ENCODE assay signal across 14 cellular contexts in genomic region chr11:47541070-47541469, GRCh38. TPM values are rescaled to one million over a fixed set of nuclear protein-coding genes. Genes with fewer than 3 reads are reported as not detected.
DNase-seq lines count a peak whose midpoint lies in the region; ATAC-seq and TF ChIP-seq lines count a peak whose summit lies in the region.
"Had no signal": no experiment of that assay in that cellular context is flagged by ENCODE, and none has a peak within 500 bp of the region (broad histone marks: within the 10 kb centered on the region; RNA-seq: fewer than 3 reads in every experiment).

No MANE protein-coding gene starts in this region.

- peak overlapping the region; percentile 0; the same call in 1 of the 2 replicates for H3K4me2 ChIP-seq in OCI-LY1 (ENCODE audit: low read length)

- DNase-seq in T-helper 2 cell treated with Interferon-gamma antibody and Interleukin-4, amounts not matched to agents 5 μg/mL and 100 μg/mL, for 36 hours (ENCODE audit: low spot score) = no peak
- DNase-seq in T-helper 2 cell (no peak), osteocyte (ENCODE audit: extremely low spot score, unreplicated experiment) (no peak), left colon (no peak), AG20443 (ENCODE audit: low spot score) (no peak)
- DNase-seq in central memory CD8-positive, alpha-beta T cell (ENCODE audit: low spot score in 2 of 2) = no peak
- DNase-seq: DMS53, NCI-H2227 treated with DMSO at 0.1 percent for 48 hours had no signal

- H3K27ac ChIP-seq in OCI-LY1 (ENCODE audit: low read depth, low read length, poor library complexity, severe bottlenecking) = peak overlapping the region; percentile 35

- peak; percentile 64 for ATAC-seq in central memory CD8-positive, alpha-beta T cell (replicated peaks; ENCODE audit: extremely low read depth, poor library complexity, severe bottlenecking)
- ATAC-seq in left colon (no peak), HG02763 (IDR thresholded peaks at IDR 0.05; ENCODE audit: unreplicated experiment) (no peak)

- H3K4me1 ChIP-seq in OCI-LY1 (ENCODE audit: insufficient read depth, low read length, severe bottlenecking) = peaks cover 50% of the 10 kb centered on the region

- H3K4me3 Mint-ChIP-seq in T-helper 2 cell treated with Interferon-gamma antibody and Interleukin-4, amounts not matched to agents 5 μg/mL and 100 μg/mL, for 36 hours = peak overlapping the region; percentile 8
- peak overlapping the region; percentile 66 for H3K4me3 Mint-ChIP-seq in central memory CD8-positive, alpha-beta T cell
- H3K4me3 Mint-ChIP-seq in osteocyte (ENCODE audit: unreplicated experiment) = no peak overlapping the region

- no peaks in the 10 kb centered on the region for H3K27me3 ChIP-seq in OCI-LY1 (ENCODE audit: insufficient read depth, low read length)
- H3K27me3 ChIP-seq: upper lobe of left lung had no signal

- no peak overlapping the region for H3K9ac ChIP-seq in OCI-LY1 (ENCODE audit: low read length)

- peaks cover 28% of the 10 kb centered on the region for H3K4me1 Mint-ChIP-seq in T-helper 2 cell treated with Interferon-gamma antibody and Interleukin-4, amounts not matched to agents 5 μg/mL and 100 μg/mL, for 36 hours (ENCODE audit: low read depth)
- H3K4me1 Mint-ChIP-seq in central memory CD8-positive, alpha-beta T cell = peaks cover 57% of the 10 kb centered on the region
- H3K4me1 Mint-ChIP-seq in osteocyte (ENCODE audit: unreplicated experiment) = peaks cover 33% of the 10 kb centered on the region

- TF ChIP-seq CTCF in OCI-LY1 (IDR thresholded peaks at IDR 0.05; ENCODE audit: low read length) = no peak
- no peak for TF ChIP-seq CTCF in osteocyte (IDR thresholded peaks at IDR 0.05)

- no peaks in the 10 kb centered on the region for H3K9me3 Mint-ChIP-seq in T-helper 2 cell treated with Interferon-gamma antibody and Interleukin-4, amounts not matched to agents 5 μg/mL and 100 μg/mL, for 36 hours
- H3K9me3 Mint-ChIP-seq in central memory CD8-positive, alpha-beta T cell = no peaks in the 10 kb centered on the region
- no peaks in the 10 kb centered on the region for H3K9me3 Mint-ChIP-seq in osteocyte (ENCODE audit: unreplicated experiment)

- no peaks in the 10 kb centered on the region for H3K9me2 ChIP-seq in OCI-LY1 (ENCODE audit: low read depth, low read length)

- intact Hi-C loops in left colon (cut with DNase I, micrococcal nuclease) = no loop called here

- no peaks in the 10 kb centered on the region for H3K27me3 Mint-ChIP-seq in T-helper 2 cell treated with Interferon-gamma antibody and Interleukin-4, amounts not matched to agents 5 μg/mL and 100 μg/mL, for 36 hours (ENCODE audit: low read depth)
- no peaks in the 10 kb centered on the region for H3K27me3 Mint-ChIP-seq in central memory CD8-positive, alpha-beta T cell
- no peaks in the 10 kb centered on the region for H3K27me3 Mint-ChIP-seq in osteocyte (ENCODE audit: unreplicated experiment)

- H4K20me1 ChIP-seq in OCI-LY1 (ENCODE audit: insufficient read depth, low read length) = peaks cover 3% of the 10 kb centered on the region; the same call in 1 of the 2 replicates

- H3K79me2 ChIP-seq in OCI-LY1 (ENCODE audit: insufficient read depth, low read length) = peaks cover 95% of the 10 kb centered on the region

- no peak overlapping the region for H3K4me3 ChIP-seq in OCI-LY1 (ENCODE audit: low read depth, low read length, poor library complexity, severe bottlenecking)
- H3K4me3 ChIP-seq: skin epidermis, upper lobe of left lung had no signal

- no peaks in the 10 kb centered on the region for H3F3A ChIP-seq in OCI-LY1 (ENCODE audit: insufficient read depth, low read length)

- H3K9me3 ChIP-seq in OCI-LY1 (ENCODE audit: low read length) = no peaks in the 10 kb centered on the region
- H3K9me3 ChIP-seq: upper lobe of left lung had no signal

- peaks cover 15% of the 10 kb centered on the region for H3K36me3 ChIP-seq in OCI-LY1 (ENCODE audit: insufficient read depth, low read length)

- H3K27ac Mint-ChIP-seq in T-helper 2 cell treated with Interferon-gamma antibody and Interleukin-4, amounts not matched to agents 5 μg/mL and 100 μg/mL, for 36 hours = peak overlapping the region; percentile 41
- H3K27ac Mint-ChIP-seq in central memory CD8-positive, alpha-beta T cell (ENCODE audit: low read depth) = peak overlapping the region; percentile 85
- peak overlapping the region; percentile 79 for H3K27ac Mint-ChIP-seq in osteocyte (ENCODE audit: unreplicated experiment)

- no peak overlapping the region for H2AFZ ChIP-seq in OCI-LY1 (ENCODE audit: low read length)

- peaks cover 26% of the 10 kb centered on the region for H3K36me3 Mint-ChIP-seq in T-helper 2 cell treated with Interferon-gamma antibody and Interleukin-4, amounts not matched to agents 5 μg/mL and 100 μg/mL, for 36 hours (ENCODE audit: low read depth)
- H3K36me3 Mint-ChIP-seq in central memory CD8-positive, alpha-beta T cell (ENCODE audit: insufficient read depth) = peaks cover 15% of the 10 kb centered on the region
- H3K36me3 Mint-ChIP-seq in osteocyte (ENCODE audit: unreplicated experiment) = no peaks in the 10 kb centered on the region

RNA-seq across cellular contexts. Expression of gene CELF1, which starts 11.9 kb away (rescaled TPM):
- 88.6 and 100 TPM in 2 replicates for total RNA-seq in osteocyte
- 10 to 100 TPM; 70.6 to 93.1 TPM for total RNA-seq in left colon

RNA-seq across cellular contexts. Expression of gene PTPMT1, which starts 24.3 kb away (rescaled TPM):
- total RNA-seq in osteocyte (49.3 and 50.3 TPM in 2 replicates), left colon (10 to 100 TPM; 28.9 to 29.5 TPM)

RNA-seq across cellular contexts. Expression of gene KBTBD4, which starts 37.7 kb away (rescaled TPM):
- total RNA-seq in osteocyte (19.7 and 19.8 TPM in 2 replicates), left colon (10 to 100 TPM; 11.7 to 14.9 TPM)

RNA-seq across cellular contexts. Expression of gene NDUFS3, which starts 37.8 kb away (rescaled TPM):
- total RNA-seq in osteocyte (102 and 105 TPM in 2 replicates), left colon (100 to 1,000 TPM; 180 to 246 TPM)

RNA-seq across cellular contexts. Expression of gene FAM180B, which starts 45.4 kb away (rescaled TPM):
- 0.32 and 0.52 TPM in 2 replicates for total RNA-seq in osteocyte
- total RNA-seq in left colon = under 1 TPM in 1 of 2 donors, not detected in 1; 0.42 TPM
- total RNA-seq: A172, fibroblast of villous mesenchyme had no signal
